In the genomic region with DNA sequence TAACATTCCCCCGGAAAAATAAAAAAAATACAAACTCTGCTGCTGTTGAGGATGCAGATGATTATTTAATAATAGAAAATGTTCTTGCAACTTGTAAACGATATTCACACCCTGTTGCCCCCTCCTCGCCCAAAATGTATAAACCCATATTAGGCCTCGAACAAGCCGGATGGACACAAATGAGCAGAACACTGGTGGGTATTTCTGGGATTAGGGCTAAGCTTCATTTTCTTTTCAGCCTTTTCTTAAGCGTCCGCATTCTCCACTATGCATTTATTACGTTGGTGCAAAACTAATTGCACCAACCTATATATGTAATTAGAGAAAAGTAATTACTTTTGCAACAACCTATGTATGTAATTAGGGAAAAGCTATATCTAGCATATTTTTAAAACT, we compare ENCODE assay signal across 2 cellular contexts.
TF ChIP-seq lines count a peak whose summit lies in the region.

No MANE protein-coding gene starts in this region.

TF ChIP-seq in liver, 16 proteins besides CTCF, POLR2A, EP300 and RAD21:
- TF ChIP-seq, protein P1, sequence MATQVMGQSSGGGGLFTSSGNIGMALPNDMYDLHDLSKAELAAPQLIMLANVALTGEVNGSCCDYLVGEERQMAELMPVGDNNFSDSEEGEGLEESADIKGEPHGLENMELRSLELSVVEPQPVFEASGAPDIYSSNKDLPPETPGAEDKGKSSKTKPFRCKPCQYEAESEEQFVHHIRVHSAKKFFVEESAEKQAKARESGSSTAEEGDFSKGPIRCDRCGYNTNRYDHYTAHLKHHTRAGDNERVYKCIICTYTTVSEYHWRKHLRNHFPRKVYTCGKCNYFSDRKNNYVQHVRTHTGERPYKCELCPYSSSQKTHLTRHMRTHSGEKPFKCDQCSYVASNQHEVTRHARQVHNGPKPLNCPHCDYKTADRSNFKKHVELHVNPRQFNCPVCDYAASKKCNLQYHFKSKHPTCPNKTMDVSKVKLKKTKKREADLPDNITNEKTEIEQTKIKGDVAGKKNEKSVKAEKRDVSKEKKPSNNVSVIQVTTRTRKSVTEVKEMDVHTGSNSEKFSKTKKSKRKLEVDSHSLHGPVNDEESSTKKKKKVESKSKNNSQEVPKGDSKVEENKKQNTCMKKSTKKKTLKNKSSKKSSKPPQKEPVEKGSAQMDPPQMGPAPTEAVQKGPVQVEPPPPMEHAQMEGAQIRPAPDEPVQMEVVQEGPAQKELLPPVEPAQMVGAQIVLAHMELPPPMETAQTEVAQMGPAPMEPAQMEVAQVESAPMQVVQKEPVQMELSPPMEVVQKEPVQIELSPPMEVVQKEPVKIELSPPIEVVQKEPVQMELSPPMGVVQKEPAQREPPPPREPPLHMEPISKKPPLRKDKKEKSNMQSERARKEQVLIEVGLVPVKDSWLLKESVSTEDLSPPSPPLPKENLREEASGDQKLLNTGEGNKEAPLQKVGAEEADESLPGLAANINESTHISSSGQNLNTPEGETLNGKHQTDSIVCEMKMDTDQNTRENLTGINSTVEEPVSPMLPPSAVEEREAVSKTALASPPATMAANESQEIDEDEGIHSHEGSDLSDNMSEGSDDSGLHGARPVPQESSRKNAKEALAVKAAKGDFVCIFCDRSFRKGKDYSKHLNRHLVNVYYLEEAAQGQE (IDR thresholded peaks at IDR 0.05): no peak
- TF ChIP-seq, protein P2, sequence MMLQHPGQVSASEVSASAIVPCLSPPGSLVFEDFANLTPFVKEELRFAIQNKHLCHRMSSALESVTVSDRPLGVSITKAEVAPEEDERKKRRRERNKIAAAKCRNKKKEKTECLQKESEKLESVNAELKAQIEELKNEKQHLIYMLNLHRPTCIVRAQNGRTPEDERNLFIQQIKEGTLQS (IDR thresholded peaks at IDR 0.05): no peak
- no peak for TF ChIP-seq HNF4A (conservative IDR thresholded peaks at IDR 0.05)
- TF ChIP-seq EGR1 (IDR thresholded peaks at IDR 0.05; ENCODE audit: low read depth in 2 of 2): no peak
- TF ChIP-seq, protein P3, sequence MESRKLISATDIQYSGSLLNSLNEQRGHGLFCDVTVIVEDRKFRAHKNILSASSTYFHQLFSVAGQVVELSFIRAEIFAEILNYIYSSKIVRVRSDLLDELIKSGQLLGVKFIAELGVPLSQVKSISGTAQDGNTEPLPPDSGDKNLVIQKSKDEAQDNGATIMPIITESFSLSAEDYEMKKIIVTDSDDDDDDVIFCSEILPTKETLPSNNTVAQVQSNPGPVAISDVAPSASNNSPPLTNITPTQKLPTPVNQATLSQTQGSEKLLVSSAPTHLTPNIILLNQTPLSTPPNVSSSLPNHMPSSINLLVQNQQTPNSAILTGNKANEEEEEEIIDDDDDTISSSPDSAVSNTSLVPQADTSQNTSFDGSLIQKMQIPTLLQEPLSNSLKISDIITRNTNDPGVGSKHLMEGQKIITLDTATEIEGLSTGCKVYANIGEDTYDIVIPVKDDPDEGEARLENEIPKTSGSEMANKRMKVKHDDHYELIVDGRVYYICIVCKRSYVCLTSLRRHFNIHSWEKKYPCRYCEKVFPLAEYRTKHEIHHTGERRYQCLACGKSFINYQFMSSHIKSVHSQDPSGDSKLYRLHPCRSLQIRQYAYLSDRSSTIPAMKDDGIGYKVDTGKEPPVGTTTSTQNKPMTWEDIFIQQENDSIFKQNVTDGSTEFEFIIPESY (IDR thresholded peaks at IDR 0.05): no peak
- no peak for TF ChIP-seq FOXA1 (IDR thresholded peaks at IDR 0.05)
- no peak for TF ChIP-seq RXRA (IDR thresholded peaks at IDR 0.05)
- no peak for TF ChIP-seq GABPA (IDR thresholded peaks at IDR 0.05 in 1 of 2, conservative IDR thresholded peaks at IDR 0.05 in 1 of 2)
- no peak for TF ChIP-seq FOXA2 (IDR thresholded peaks at IDR 0.05)
- TF ChIP-seq HNF4G (IDR thresholded peaks at IDR 0.05): no peak
- no peak for TF ChIP-seq TAF1 (conservative IDR thresholded peaks at IDR 0.05)
- TF ChIP-seq SP1 (IDR thresholded peaks at IDR 0.05): no peak
- no peak for TF ChIP-seq YY1 (IDR thresholded peaks at IDR 0.05)
- TF ChIP-seq, protein P4, sequence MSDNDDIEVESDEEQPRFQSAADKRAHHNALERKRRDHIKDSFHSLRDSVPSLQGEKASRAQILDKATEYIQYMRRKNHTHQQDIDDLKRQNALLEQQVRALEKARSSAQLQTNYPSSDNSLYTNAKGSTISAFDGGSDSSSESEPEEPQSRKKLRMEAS (IDR thresholded peaks at IDR 0.05): no peak
- no peak for TF ChIP-seq JUND (IDR thresholded peaks at IDR 0.05)
- TF ChIP-seq NR2F2 (IDR thresholded peaks at IDR 0.05): no peak

TF ChIP-seq in HepG2, 621 proteins besides CTCF, POLR2A, EP300 and RAD21:
- TF ChIP-seq YEATS2 (CRISPR knock-in tag; IDR thresholded peaks at IDR 0.05; ENCODE audit: borderline replicate concordance) (no peak), SALL1 (CRISPR knock-in tag; IDR thresholded peaks at IDR 0.05) (no peak), KAT2B (IDR thresholded peaks at IDR 0.05; ENCODE audit: borderline replicate concordance, low read depth, low read length) (no peak), ZBTB8A (CRISPR knock-in tag; IDR thresholded peaks at IDR 0.05; ENCODE audit: borderline replicate concordance, low read depth) (no peak), XRCC5 (optimal IDR thresholded peaks at IDR 0.05; ENCODE audit: low read length) (no peak), ZNF547 (CRISPR knock-in tag; IDR thresholded peaks at IDR 0.05) (no peak), ZNF567 (CRISPR knock-in tag; IDR thresholded peaks at IDR 0.05; ENCODE audit: borderline replicate concordance) (no peak), JDP2 (CRISPR knock-in tag; IDR thresholded peaks at IDR 0.05; ENCODE audit: borderline replicate concordance) (no peak), FIP1L1 (IDR thresholded peaks at IDR 0.05; ENCODE audit: borderline replicate concordance, insufficient read depth, low read depth, low read length) (no peak), HOXA7 (CRISPR knock-in tag; IDR thresholded peaks at IDR 0.05) (no peak), ZNF605 (CRISPR knock-in tag; IDR thresholded peaks at IDR 0.05) (no peak), HDAC1 (CRISPR knock-in tag; IDR thresholded peaks at IDR 0.05) (no peak)
- TF ChIP-seq, protein P5, sequence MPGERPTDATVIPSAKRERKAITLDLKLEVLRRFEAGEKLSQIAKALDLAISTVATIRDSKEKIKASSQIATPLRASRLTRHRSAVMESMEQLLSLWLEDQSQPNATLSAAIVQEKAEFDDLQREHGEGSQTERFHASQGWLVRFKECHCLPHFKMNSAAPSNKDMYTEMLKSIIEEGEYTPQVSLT (CRISPR knock-in tag; IDR thresholded peaks at IDR 0.05; ENCODE audit: borderline replicate concordance, low read depth): no peak
